In genomic region chr2:217061916-217062315, GRCh38 we compare ENCODE assay signal across 21 cellular contexts.
DNase-seq lines count a peak whose midpoint lies in the region; ATAC-seq and TF ChIP-seq lines count a peak whose summit lies in the region.
"Had no signal": no experiment of that assay in that cellular context is flagged by ENCODE, and none has a peak within 500 bp of the region (broad histone marks: within the 10 kb centered on the region; RNA-seq: fewer than 3 reads in every experiment).

No MANE protein-coding gene starts in this region.

- H2AK5ac ChIP-seq in IMR-90 (ENCODE audit: low read depth, low read length) (no peak overlapping the region), mesenchymal stem cell (ENCODE audit: low read length, severe bottlenecking) (peak overlapping the region; percentile 35)

- H3K56ac ChIP-seq in IMR-90 (ENCODE audit: extremely low read depth, insufficient read depth, low read length): no peak overlapping the region

- H4K20me1 ChIP-seq in IMR-90 (ENCODE audit: insufficient read depth, low read length): no peaks in the 10 kb centered on the region

- no peak overlapping the region for H4K8ac ChIP-seq in IMR-90 (ENCODE audit: low read depth in 2 of 2, low read length in 2 of 2)
- no peak overlapping the region for H4K8ac ChIP-seq in mesenchymal stem cell (ENCODE audit: low read length)

- H3K14ac ChIP-seq in IMR-90 (replicated peaks; ENCODE audit: low read depth, low read length): no peak overlapping the region
- no peak overlapping the region for H3K14ac ChIP-seq in mesenchymal stem cell (ENCODE audit: low read length in 2 of 2)

- WGBS in IMR-90 (ENCODE audit: extremely low coverage in 2 of 2, insufficient read length in 1 of 2), 2 experiments: 100% methylated on average over 1 of the region's 4 CpGs; no CpG with 5 or more reads in 1 of the 2 experiments
- 97% methylated on average over 4 of the region's 4 CpGs for WGBS in mesenchymal stem cell

- no TSS peak for BruUV-seq in IMR-90 (replicated peaks; lab: Mats Ljungman, UMichigan)

- intact Hi-C loops in IMR-90 (cut with micrococcal nuclease): no loop called here

- DNase-seq in IMR-90 (no peak), cerebellar cortex (ENCODE audit: low spot score) (peak; percentile 85), mesenchymal stem cell (no peak), substantia nigra (lab: John Stamatoyannopoulos, UW) (peak in 27 of 49 donors; percentile 1 to 53 (median 20)), NOMO-1 treated with dmso at 0.1 percent for 144 hours (lab: John Stamatoyannopoulos, UW; ENCODE audit: unreplicated experiment) (no peak), ecto neural progenitor cell (ENCODE audit: low spot score) (no peak), HPDE6-E6E7 (ENCODE audit: extremely low spot score) (no peak)
- DNase-seq: Caco-2; CD4-positive, alpha-beta memory T cell; DND-41; KBM-7; MM.1S; NCI-H1048; NCI-H1417 treated with DMSO at 0.1 percent for 48 hours; NCI-H187; NCI-H2107; NCI-H446 treated with DMSO at 0.1 percent for 48 hours; NCI-H526 treated with DMSO at 0.1 percent for 48 hours; Right ventricle myocardium superior had no signal

- peaks cover 13% of the 10 kb centered on the region for H3K9me3 ChIP-seq in IMR-90 (ENCODE audit: control insufficient read depth, insufficient read depth, low read length)
- no peaks in the 10 kb centered on the region for H3K9me3 ChIP-seq in mesenchymal stem cell (ENCODE audit: control insufficient read depth, low read length)
- H3K9me3 ChIP-seq: Caco-2 had no signal

- H2BK20ac ChIP-seq in IMR-90 (ENCODE audit: low read depth, low read length): peak overlapping the region; percentile 16; the same call in 1 of the 2 replicates

- 0 out of 2 replicates have a peak overlapping the region, but pooled peaks have one; percentile 15 for H3K4ac ChIP-seq in IMR-90 (ENCODE audit: low read depth, low read length)
- no peak overlapping the region for H3K4ac ChIP-seq in mesenchymal stem cell (ENCODE audit: low read depth in 1 of 2, low read length in 2 of 2)

- TF ChIP-seq CTCF in IMR-90 (conservative IDR thresholded peaks at IDR 0.05; ENCODE audit: low read depth, low read length): no peak

- H2BK5ac ChIP-seq in IMR-90 (ENCODE audit: low read depth, low read length, poor library complexity, severe bottlenecking) (no peak overlapping the region), mesenchymal stem cell (ENCODE audit: low read depth, low read length, poor library complexity, severe bottlenecking) (no peak overlapping the region)

- H3K9ac ChIP-seq in IMR-90 (ENCODE audit: low read depth, low read length) (no peak overlapping the region), mesenchymal stem cell (ENCODE audit: low read length) (no peak overlapping the region)

- H2BK120ac ChIP-seq in IMR-90 (ENCODE audit: low read depth, low read length) (no peak overlapping the region; the same call in 1 of the 2 replicates), mesenchymal stem cell (ENCODE audit: low read depth, low read length) (no peak overlapping the region)

- H2BK15ac ChIP-seq in IMR-90 (ENCODE audit: low read depth, low read length): no peak overlapping the region; the same call in 2 of the 3 replicates
- H2BK15ac ChIP-seq in mesenchymal stem cell (ENCODE audit: low read depth, poor library complexity, severe bottlenecking): peak overlapping the region; percentile 30

- in situ Hi-C loops in IMR-90 (cut with MboI; ENCODE audit: low sequenced_read_pairs): no loop called here

- H4K91ac ChIP-seq in IMR-90 (ENCODE audit: insufficient read depth, low read depth, low read length) (no peak overlapping the region), mesenchymal stem cell (ENCODE audit: low read length) (no peak overlapping the region)

- ATAC-seq in IMR-90 (ENCODE audit: low read depth): no peak
- ATAC-seq: A549, HepG2 had no signal

- no peak for TF ChIP-seq POLR2A in IMR-90 (IDR thresholded peaks at IDR 0.05; ENCODE audit: low read depth, low read length)

- no peak overlapping the region for H2AFZ ChIP-seq in IMR-90 (replicated peaks; ENCODE audit: low read length, poor library complexity)
- no peak overlapping the region for H2AFZ ChIP-seq in mesenchymal stem cell (ENCODE audit: low read depth, low read length)

- CTCF ChIA-PET in IMR-90 (lab: Yijun Ruan, JAX): interaction anchor here (1.2 kb wide), 1 partner anchor 363 kb away, joined by 3 read pairs; no protein-coding TSS in a partner anchor

- H3K4me1 ChIP-seq in IMR-90 (ENCODE audit: control insufficient read depth, insufficient read depth, low read length) (peaks cover 14% of the 10 kb centered on the region), mesenchymal stem cell (ENCODE audit: control insufficient read depth, insufficient read depth, low read depth, low read length) (peaks cover 9% of the 10 kb centered on the region)
- H3K4me1 ChIP-seq: Caco-2 had no signal

- H3K9me1 ChIP-seq in IMR-90 (ENCODE audit: insufficient read depth, low read length): peaks cover 4% of the 10 kb centered on the region; the same call in 1 of the 2 replicates

- H3K27ac ChIP-seq in IMR-90 (ENCODE audit: insufficient read depth, low read length) (no peak overlapping the region), mesenchymal stem cell (ENCODE audit: low read length, poor library complexity, severe bottlenecking) (no peak overlapping the region), substantia nigra (ENCODE audit: low read depth, low read length, poor library complexity, severe bottlenecking) (no peak overlapping the region)
- H3K27ac ChIP-seq: A549 had no signal

- peak overlapping the region in 1 of 2 experiments; percentile 57 for H2BK12ac ChIP-seq in mesenchymal stem cell (ENCODE audit: low read length in 2 of 2)

- dilution Hi-C loops in IMR-90 (cut with HindIII; ENCODE audit: low sequenced_read_pairs, unreplicated experiment): no loop called here

- H3K4me2 ChIP-seq in IMR-90 (ENCODE audit: low read depth, low read length): no peak overlapping the region
- no peak overlapping the region for H3K4me2 ChIP-seq in mesenchymal stem cell (ENCODE audit: low read length, poor library complexity, severe bottlenecking)
- H3K4me2 ChIP-seq: A549 had no signal

- no peak overlapping the region for H4K5ac ChIP-seq in IMR-90 (ENCODE audit: low read depth, low read length)

- no peak for TF ChIP-seq RAD21 in IMR-90 (IDR thresholded peaks at IDR 0.05; ENCODE audit: low read length)

- H2AK9ac ChIP-seq in IMR-90 (replicated peaks; ENCODE audit: low read depth, low read length, poor library complexity): no peak overlapping the region

- H3K18ac ChIP-seq in IMR-90 (ENCODE audit: low read depth, low read length): no peak overlapping the region; the same call in 1 of the 2 replicates
- peak overlapping the region in 1 of 2 experiments; percentile 25 for H3K18ac ChIP-seq in mesenchymal stem cell (ENCODE audit: low read depth in 1 of 2, low read length in 2 of 2)

- H3K36me3 ChIP-seq in IMR-90 (ENCODE audit: control insufficient read depth, insufficient read depth, low read length): no peaks in the 10 kb centered on the region
- no peaks in the 10 kb centered on the region for H3K36me3 ChIP-seq in mesenchymal stem cell (ENCODE audit: control insufficient read depth in 1 of 2, insufficient read depth in 2 of 2, low read depth in 1 of 2, low read length in 2 of 2)

- H3K79me1 ChIP-seq in IMR-90 (ENCODE audit: low read depth in 1 of 2, low read length in 2 of 2) (no peaks in the 10 kb centered on the region), mesenchymal stem cell (replicated peaks; ENCODE audit: low read length, poor library complexity, severe bottlenecking) (no peaks in the 10 kb centered on the region)

- no peaks in the 10 kb centered on the region for H3K27me3 ChIP-seq in IMR-90 (ENCODE audit: control insufficient read depth, insufficient read depth, low read length)
- no peaks in the 10 kb centered on the region for H3K27me3 ChIP-seq in mesenchymal stem cell (ENCODE audit: control insufficient read depth in 1 of 2, insufficient read depth in 1 of 2, low read length in 2 of 2)

- POLR2A ChIA-PET in IMR-90 (lab: Charles Lee; ENCODE audit: unreplicated experiment): no interaction called here

- no peak overlapping the region for H3K23ac ChIP-seq in IMR-90 (ENCODE audit: low read depth, low read length)
- no peak overlapping the region for H3K23ac ChIP-seq in mesenchymal stem cell (ENCODE audit: low read length in 2 of 2)

- H3K4me3 ChIP-seq in IMR-90 (ENCODE audit: insufficient read depth, low read depth, low read length) (no peak overlapping the region), mesenchymal stem cell (ENCODE audit: insufficient read depth in 1 of 2, low read depth in 1 of 2, low read length in 2 of 2) (no peak overlapping the region)
- H3K4me3 ChIP-seq: A549 had no signal

TF ChIP-seq in IMR-90, 13 proteins besides CTCF, POLR2A, EP300 and RAD21:
- TF ChIP-seq ELK1 (IDR thresholded peaks at IDR 0.05; ENCODE audit: borderline replicate concordance, low read depth, low read length) (no peak), BHLHE40 (IDR thresholded peaks at IDR 0.05; ENCODE audit: low read depth, low read length) (no peak), MAZ (IDR thresholded peaks at IDR 0.05; ENCODE audit: borderline replicate concordance, low read depth, low read length) (no peak), FOS (IDR thresholded peaks at IDR 0.05; ENCODE audit: low read depth, low read length) (no peak), RCOR1 (IDR thresholded peaks at IDR 0.05; ENCODE audit: insufficient replicate concordance, low read length) (no peak), RFX5 (IDR thresholded peaks at IDR 0.05; ENCODE audit: low read depth, low read length) (no peak), CHD1 (IDR thresholded peaks at IDR 0.05; ENCODE audit: low read depth, low read length) (no peak)

Comparison
In these comparisons a context has a peak if more than half of its experiments do, and no peak if none do; other contexts are left out.
1. DNase-seq: peak in cerebellar cortex (single experiment) and substantia nigra (27 of 49); none in IMR-90 (single experiment), mesenchymal stem cell (single experiment), NOMO-1 treated with dmso at 0.1 percent for 144 hours (single experiment), ecto neural progenitor cell (single experiment) and HPDE6-E6E7 (single experiment).